In the genomic region with DNA sequence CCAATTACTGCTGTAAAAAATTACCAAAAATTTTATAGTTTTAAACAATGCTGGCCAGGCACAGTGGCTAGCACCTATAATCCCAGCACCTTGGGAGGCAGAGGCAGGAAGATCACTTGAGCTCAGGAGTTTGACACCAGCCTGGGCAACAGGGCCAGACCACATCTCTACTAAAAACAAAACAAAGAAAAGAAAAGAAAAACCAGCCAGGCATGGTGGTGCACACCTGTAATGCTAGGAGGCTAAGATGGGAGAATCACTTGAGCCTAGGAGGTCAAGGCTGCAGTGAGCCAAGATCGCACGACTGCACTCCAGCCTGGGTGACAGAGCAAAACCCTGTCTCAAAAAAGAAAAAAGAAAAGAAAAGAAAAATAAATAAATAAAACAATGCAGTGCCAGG, we compare ENCODE assay signal across 10 cellular contexts.
"Had no signal": no experiment of that assay in that cellular context is flagged by ENCODE, and none has a peak within 500 bp of the region (broad histone marks: within the 10 kb centered on the region; RNA-seq: fewer than 3 reads in every experiment).

No MANE protein-coding gene starts in this region.

- ATAC-seq: HCT116, HepG2, K562 had no signal

- H3K9me3 ChIP-seq: HAP-1 had no signal

- DNase-seq: GM23248, GOT3, H7, HFFc6, KG1 had no signal

- H3K4me3 ChIP-seq: GM23248, HAP-1, K562 had no signal

- H3K4me1 ChIP-seq: HAP-1 had no signal

- H3K9ac ChIP-seq: GM23248 had no signal

- H3K27ac ChIP-seq: GM23248, HL-60 had no signal

- H2AFZ ChIP-seq: GM23248 had no signal

- H3K36me3 ChIP-seq: HAP-1 had no signal
